In the genomic region with DNA sequence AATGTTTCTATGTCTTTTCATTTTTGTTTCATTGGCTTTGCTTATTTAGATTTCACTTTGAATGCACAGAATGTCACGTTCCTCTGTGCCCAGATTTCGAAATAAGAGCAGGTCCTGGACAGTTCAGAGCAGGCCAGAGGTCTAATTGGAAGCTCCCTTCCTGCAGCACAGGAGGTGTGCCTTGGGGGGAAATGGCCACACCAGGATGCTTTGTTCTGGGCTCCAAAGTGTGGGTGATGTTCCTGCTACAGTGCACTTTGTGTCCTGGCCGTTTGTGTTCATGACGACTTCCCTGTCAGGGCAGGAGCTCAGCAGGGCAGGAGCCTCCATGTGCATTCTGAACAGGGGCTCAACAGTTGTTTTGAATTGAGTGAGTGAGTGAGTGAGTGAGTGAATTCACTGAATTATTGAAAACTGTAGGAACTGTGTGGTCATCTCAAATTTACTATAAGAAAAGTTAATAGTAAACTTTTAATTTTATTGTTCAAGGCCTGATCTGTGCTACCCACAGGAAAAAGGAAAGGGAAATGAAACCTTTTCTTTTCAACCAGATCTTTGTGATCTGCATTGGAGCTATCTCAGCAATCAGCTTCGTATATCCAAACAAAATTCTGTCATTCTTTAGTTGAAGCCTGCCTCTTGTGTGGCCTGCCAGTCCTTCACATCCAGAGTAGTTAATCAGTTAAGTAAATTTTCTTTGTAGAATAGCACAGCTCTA, we compare ENCODE assay signal across 11 cellular contexts.
DNase-seq lines count a peak whose midpoint lies in the region; ATAC-seq and TF ChIP-seq lines count a peak whose summit lies in the region.
"Had no signal": no experiment of that assay in that cellular context is flagged by ENCODE, and none has a peak within 500 bp of the region (broad histone marks: within the 10 kb centered on the region; RNA-seq: fewer than 3 reads in every experiment).

No MANE protein-coding gene starts in this region.

- no peak overlapping the region for H3K27ac Mint-ChIP-seq in endodermal cell

- H3K36me3 ChIP-seq in skeletal muscle satellite cell (ENCODE audit: insufficient read depth, low read length) = peaks cover 3% of the 10 kb centered on the region
- peaks cover 6% of the 10 kb centered on the region for H3K36me3 ChIP-seq in endodermal cell (ENCODE audit: control insufficient read depth, insufficient read depth, low read length)

- WGBS in endodermal cell (ENCODE audit: insufficient coverage in 1 of 2, insufficient read length in 1 of 2), 2 experiments = 75 to 84% methylated on average over 3 to 5 of the region's 5 CpGs

- H3K4me1 ChIP-seq in skeletal muscle satellite cell (ENCODE audit: control insufficient read depth, insufficient read depth, low read length) (peaks cover 11% of the 10 kb centered on the region), endodermal cell (ENCODE audit: control insufficient read depth, insufficient read depth, low read length) (peaks cover 8% of the 10 kb centered on the region)

- H3K27me3 ChIP-seq in skeletal muscle satellite cell (ENCODE audit: control insufficient read depth, insufficient read depth, low read length) = no peaks in the 10 kb centered on the region
- H3K27me3 ChIP-seq in endodermal cell (ENCODE audit: control insufficient read depth, insufficient read depth, low read length, poor library complexity, severe bottlenecking) = no peaks in the 10 kb centered on the region

- H3K4me3 ChIP-seq in skeletal muscle satellite cell (ENCODE audit: low read length) = no peak overlapping the region
- no peak overlapping the region for H3K4me3 ChIP-seq in endodermal cell (ENCODE audit: low read length)

- no peaks in the 10 kb centered on the region for H3K9me3 Mint-ChIP-seq in endodermal cell

- H3K4me2 ChIP-seq in skeletal muscle satellite cell (ENCODE audit: low read length) = peak overlapping the region; percentile 38
- H3K4me2 ChIP-seq: KMS-11 had no signal

- no peak for TF ChIP-seq CTCF in endodermal cell (conservative IDR thresholded peaks at IDR 0.05)

- H3K9ac ChIP-seq in skeletal muscle satellite cell (ENCODE audit: low read depth, low read length) = no peak overlapping the region
- no peak overlapping the region for H3K9ac ChIP-seq in endodermal cell (ENCODE audit: extremely low read depth, low read length, poor library complexity, severe bottlenecking)
- H3K9ac ChIP-seq: KMS-11 had no signal

- H3K36me3 Mint-ChIP-seq in endodermal cell (ENCODE audit: low read depth) = no peaks in the 10 kb centered on the region

- H3K27me3 Mint-ChIP-seq in endodermal cell (ENCODE audit: insufficient read depth) = no peaks in the 10 kb centered on the region

- no peak overlapping the region for H3K4me3 Mint-ChIP-seq in endodermal cell

- peak; percentile 55 for ATAC-seq in HG03159 (IDR thresholded peaks at IDR 0.05; ENCODE audit: unreplicated experiment)

- H3K9me3 ChIP-seq in skeletal muscle satellite cell (replicated peaks; ENCODE audit: low read length) (no peaks in the 10 kb centered on the region), endodermal cell (ENCODE audit: control insufficient read depth, low read length) (no peaks in the 10 kb centered on the region)

- DNase-seq in NCI-H146 (lab: John Stamatoyannopoulos, UW) (peak; percentile 4), NCI-H146 treated with DMSO at 0.1 percent for 48 hours (lab: John Stamatoyannopoulos, UW; ENCODE audit: unreplicated experiment) (no peak), caudate nucleus (lab: John Stamatoyannopoulos, UW) (no peak), endodermal cell (no peak), DMS79 (lab: John Stamatoyannopoulos, UW) (no peak), globus pallidus (ENCODE audit: low spot score) (no peak)
- DNase-seq: nucleus accumbens had no signal

- H3K27ac ChIP-seq in caudate nucleus (ENCODE audit: low read depth, low read length) (peak overlapping the region; percentile 14), endodermal cell (ENCODE audit: low read depth, low read length) (no peak overlapping the region)
- H3K27ac ChIP-seq: 22Rv1, KMS-11 had no signal

- H3K4me1 Mint-ChIP-seq in endodermal cell = peaks cover 50% of the 10 kb centered on the region
